29 cellular contexts compared by ENCODE assay signal in the genomic region with DNA sequence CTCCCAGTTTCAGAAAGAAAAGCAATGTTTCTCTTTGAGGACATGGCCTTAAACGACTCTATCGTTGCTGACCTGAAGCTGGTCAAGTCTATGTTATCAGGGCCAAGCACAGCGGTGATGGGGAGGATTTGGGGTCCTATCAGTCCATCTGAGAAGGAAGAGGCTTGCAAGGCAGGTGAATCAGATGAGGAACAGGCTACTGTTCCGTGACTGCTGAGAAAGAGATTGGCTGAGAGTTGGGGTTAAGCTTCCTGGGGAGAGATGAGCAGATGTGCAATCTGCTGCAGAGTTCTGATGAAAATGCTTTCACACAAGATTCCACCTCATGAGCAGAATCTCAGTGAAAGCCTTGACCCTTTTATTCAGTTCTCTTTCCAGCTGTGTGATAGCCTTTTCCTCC.
"Had no signal": no experiment of that assay in that cellular context is flagged by ENCODE, and none has a peak within 500 bp of the region (broad histone marks: within the 10 kb centered on the region; RNA-seq: fewer than 3 reads in every experiment).

No MANE protein-coding gene starts in this region.

- FAIRE-seq: islet of Langerhans had no signal

- H3K36me3 ChIP-seq: gastrocnemius medialis, left lung, right lobe of liver, uterus had no signal

- H2AFZ ChIP-seq: parathyroid adenoma had no signal

- H3K27ac Mint-ChIP-seq: activated B cell treated with CpG ODN at 0.5 μM for 24 hours; activated CD8-positive, alpha-beta T cell treated with anti-CD3 and anti-CD28 coated beads for 36 hours; activated naive CD8-positive, alpha-beta T cell; mesothelial cell of epicardium; naive thymus-derived CD4-positive, alpha-beta T cell; stimulated activated naive CD8-positive, alpha-beta T cell treated with anti-CD3 and anti-CD28 coated beads, Interleukin-15, amount 100 ng/mL, for 72 hours; type B pancreatic cell had no signal

- H3K9ac ChIP-seq: parathyroid adenoma had no signal

- H3K36me3 Mint-ChIP-seq: mesothelial cell of epicardium; naive thymus-derived CD4-positive, alpha-beta T cell; type B pancreatic cell had no signal

- H3K4me3 ChIP-seq: coronary artery, dorsolateral prefrontal cortex, gastrocnemius medialis, left lung, right lobe of liver, uterus had no signal

- H3K9me3 Mint-ChIP-seq: activated B cell treated with CpG ODN at 0.5 μM for 24 hours; activated CD8-positive, alpha-beta T cell treated with anti-CD3 and anti-CD28 coated beads for 36 hours; stimulated activated naive CD8-positive, alpha-beta T cell treated with anti-CD3 and anti-CD28 coated beads, Interleukin-15, amount 100 ng/mL, for 72 hours; type B pancreatic cell had no signal

- H3K9me3 ChIP-seq: gastrocnemius medialis, left lung, right lobe of liver, uterus had no signal

- DNase-seq: activated B cell treated with CpG ODN at 0.5 μM for 24 hours; activated CD4-positive, alpha-beta T cell treated with anti-CD3 and anti-CD28 coated beads, Interleukin-2, amount 50 U/mL, for 1 hour; activated CD8-positive, alpha-beta T cell treated with anti-CD3 and anti-CD28 coated beads for 36 hours; activated effector memory CD4-positive, alpha-beta T cell treated with Interleukin-2 at 50 U/mL for 16 hours; activated naive CD4-positive, alpha-beta T cell treated with Interleukin-2 at 50 U/mL for 16 hours; activated T-cell treated with anti-CD3 and anti-CD28 coated beads, Interleukin-2, amount 50 U/mL, for 48 hours; anterior cingulate cortex; cerebellar nuclear complex; dorsolateral prefrontal cortex; effector memory CD4-positive, alpha-beta T cell; gastrocnemius medialis; glutamatergic neuron; left lung; mammary epithelial cell; naive thymus-derived CD4-positive, alpha-beta T cell; nucleus accumbens; right lobe of liver; stimulated activated CD4-positive, alpha-beta T cell treated with anti-CD3 and anti-CD28 coated beads, Interleukin-12 subunit alpha, Interleukin-12 subunit beta, amount 100 ng/mL, for 4 hours; stimulated activated CD4-positive, alpha-beta T cell treated with anti-CD3 and anti-CD28 coated beads, Interleukin-4, amount 100 ng/mL, for 1 hour; stimulated activated naive CD8-positive, alpha-beta T cell treated with anti-CD3 and anti-CD28 coated beads, Interleukin-15, amount 100 ng/mL, for 72 hours; substantia nigra; T-helper 1 cell; uterus had no signal

- H3K79me2 ChIP-seq: parathyroid adenoma had no signal

- H3K27me3 ChIP-seq: dorsolateral prefrontal cortex, gastrocnemius medialis, left lung, right lobe of liver, uterus had no signal

- H3K4me1 Mint-ChIP-seq: activated B cell treated with CpG ODN at 0.5 μM for 24 hours; mesothelial cell of epicardium; naive thymus-derived CD4-positive, alpha-beta T cell; stimulated activated naive CD8-positive, alpha-beta T cell treated with anti-CD3 and anti-CD28 coated beads, Interleukin-15, amount 100 ng/mL, for 72 hours had no signal

- ATAC-seq: activated CD8-positive, alpha-beta T cell treated with anti-CD3 and anti-CD28 coated beads for 36 hours; gastrocnemius medialis; left lung; naive thymus-derived CD4-positive, alpha-beta T cell; right lobe of liver; stimulated activated naive CD8-positive, alpha-beta T cell treated with anti-CD3 and anti-CD28 coated beads, Interleukin-15, amount 100 ng/mL, for 72 hours had no signal

- H3K4me3 Mint-ChIP-seq: activated B cell treated with CpG ODN at 0.5 μM for 24 hours; activated CD8-positive, alpha-beta T cell treated with anti-CD3 and anti-CD28 coated beads for 36 hours; activated naive CD8-positive, alpha-beta T cell; mesothelial cell of epicardium; naive thymus-derived CD4-positive, alpha-beta T cell; stimulated activated naive CD8-positive, alpha-beta T cell treated with anti-CD3 and anti-CD28 coated beads, Interleukin-15, amount 100 ng/mL, for 72 hours; type B pancreatic cell had no signal

- H3K4me1 ChIP-seq: gastrocnemius medialis, left lung, parathyroid adenoma, right lobe of liver, uterus had no signal

- H3K27ac ChIP-seq: coronary artery, dorsolateral prefrontal cortex, gastrocnemius medialis, left lung, parathyroid adenoma, right lobe of liver, uterus had no signal
